Comparison of ENCODE assay signal across 6 cellular contexts in the genomic region with DNA sequence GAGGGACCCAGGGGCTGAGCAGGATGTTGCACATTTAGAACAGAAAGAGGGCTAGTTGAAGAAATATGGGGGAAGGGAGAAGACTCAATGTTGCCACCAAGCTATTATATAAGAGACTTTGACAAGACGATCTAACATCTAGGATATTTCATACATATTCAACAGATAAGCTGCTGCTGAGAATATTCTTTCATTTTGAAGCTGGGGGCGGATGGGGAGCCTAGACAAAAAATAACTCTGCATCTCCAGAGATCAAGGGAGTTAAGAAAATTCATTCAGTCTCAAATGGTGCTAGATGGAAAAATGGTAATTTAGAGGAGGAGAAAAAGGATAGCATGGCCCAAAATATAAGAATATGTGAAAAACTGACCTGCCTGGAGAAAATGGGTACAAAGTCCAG.
"Had no signal": no experiment of that assay in that cellular context is flagged by ENCODE, and none has a peak within 500 bp of the region (broad histone marks: within the 10 kb centered on the region; RNA-seq: fewer than 3 reads in every experiment).

No MANE protein-coding gene starts in this region.

- DNase-seq: IMR-90, KBM-7, KG1 had no signal

- H3K27ac ChIP-seq: HL-60 had no signal

- H3K4me3 ChIP-seq: K562 had no signal

- ATAC-seq: HepG2, K562 had no signal
